8 cellular contexts compared by ENCODE assay signal in the genomic region with DNA sequence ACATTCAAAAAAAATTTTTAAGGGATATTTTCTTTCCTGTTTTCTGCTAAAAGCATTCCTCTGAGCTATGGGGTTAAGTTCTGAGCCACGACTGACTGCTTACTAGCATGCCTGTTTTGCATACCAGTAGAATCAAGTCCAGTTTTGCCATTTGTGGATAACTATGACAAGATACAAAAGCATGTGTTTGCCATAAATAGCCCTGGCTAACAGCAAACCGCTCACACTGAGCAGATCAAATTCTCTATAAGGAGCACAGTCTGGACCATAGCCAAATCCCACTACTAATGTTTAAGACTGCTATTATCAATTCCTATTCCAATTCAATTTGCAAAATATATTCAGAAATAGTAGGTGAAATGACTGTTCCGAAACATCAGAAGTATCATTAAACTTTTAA. TPM values are rescaled to one million over a fixed set of nuclear protein-coding genes. Genes with fewer than 3 reads are reported as not detected.
DNase-seq lines count a peak whose midpoint lies in the region; ATAC-seq and TF ChIP-seq lines count a peak whose summit lies in the region.

No MANE protein-coding gene starts in this region.

- peak overlapping the region; percentile 30 for H3K4me2 ChIP-seq in HCT116 (ENCODE audit: low read length)

- no peaks in the 10 kb centered on the region for H3K9me2 ChIP-seq in HCT116 (ENCODE audit: insufficient read depth)

- no peak for TF ChIP-seq POLR2A in HCT116 (IDR thresholded peaks at IDR 0.05; ENCODE audit: borderline replicate concordance, extremely low read depth, insufficient read depth, insufficient read length)

- H3K27ac ChIP-seq in HCT116 (ENCODE audit: low read depth, low read length) (no peak overlapping the region), subcutaneous abdominal adipose tissue (ENCODE audit: low read depth, low read length) (peak overlapping the region; percentile 19)

- no peaks in the 10 kb centered on the region for H3K9me3 Mint-ChIP-seq in activated CD4-positive, alpha-beta T cell treated with anti-CD3 and anti-CD28 coated beads, Interleukin-2, amount 10 ng/mL, durations not matched to agents 24 days and 14 days

- H3K9ac ChIP-seq in HCT116 (ENCODE audit: low read length) (peak overlapping the region; percentile 5; the same call in 1 of the 2 replicates), subcutaneous abdominal adipose tissue (ENCODE audit: low read length in 5 of 5) (no peak overlapping the region)

- POLR2A ChIA-PET in HCT116 (lab: Charles Lee), result interaction anchor here (3.5 kb wide), 1 partner anchor 10 kb away, joined by 14 read pairs; no protein-coding TSS in a partner anchor

- H3K27me3 ChIP-seq in HCT116 (ENCODE audit: insufficient read depth, low read length), result no peaks in the 10 kb centered on the region
- H3K27me3 ChIP-seq in subcutaneous abdominal adipose tissue (ENCODE audit: control insufficient read depth in 5 of 5, insufficient read depth in 4 of 5, low read length in 5 of 5), result no peaks in the 10 kb centered on the region

- H3K9me3 ChIP-seq in HCT116 (ENCODE audit: control insufficient read depth in 1 of 2, insufficient read depth in 1 of 2, low read depth in 1 of 2, low read length in 2 of 2) (no peaks in the 10 kb centered on the region), subcutaneous abdominal adipose tissue (ENCODE audit: control insufficient read depth in 5 of 5, low read length in 5 of 5) (no peaks in the 10 kb centered on the region)

- H3K36me3 ChIP-seq in HCT116 (ENCODE audit: control insufficient read depth in 1 of 2, insufficient read depth in 2 of 2, low read length in 2 of 2) (peaks cover 4 to 11% of the 10 kb centered on the region in 2 experiments; a peak in 2 of 4 replicates), subcutaneous abdominal adipose tissue (ENCODE audit: control insufficient read depth in 5 of 5, insufficient read depth in 5 of 5, low read length in 5 of 5) (peaks cover 4 to 11% (median 8%) of the 10 kb centered on the region in 5 donors)

- H3K4me1 Mint-ChIP-seq in activated CD4-positive, alpha-beta T cell treated with anti-CD3 and anti-CD28 coated beads, Interleukin-2, amount 10 ng/mL, durations not matched to agents 24 days and 14 days, result peaks cover 21% of the 10 kb centered on the region

- H3K4me3 Mint-ChIP-seq in activated CD4-positive, alpha-beta T cell treated with anti-CD3 and anti-CD28 coated beads, Interleukin-2, amount 10 ng/mL, durations not matched to agents 24 days and 14 days, result no peak overlapping the region

- peaks cover 29% of the 10 kb centered on the region for H3K79me2 ChIP-seq in HCT116 (ENCODE audit: insufficient read depth, low read length)

- H3K36me3 Mint-ChIP-seq in activated CD4-positive, alpha-beta T cell treated with anti-CD3 and anti-CD28 coated beads, Interleukin-2, amount 10 ng/mL, durations not matched to agents 24 days and 14 days (ENCODE audit: low read depth), result peaks cover 18% of the 10 kb centered on the region

- H2AFZ ChIP-seq in HCT116 (ENCODE audit: low read depth, low read length, poor library complexity, severe bottlenecking), result no peak overlapping the region

- H3K27me3 Mint-ChIP-seq in activated CD4-positive, alpha-beta T cell treated with anti-CD3 and anti-CD28 coated beads, Interleukin-2, amount 10 ng/mL, durations not matched to agents 24 days and 14 days, result no peaks in the 10 kb centered on the region

- no peak overlapping the region for H3K27ac Mint-ChIP-seq in activated CD4-positive, alpha-beta T cell treated with anti-CD3 and anti-CD28 coated beads, Interleukin-2, amount 10 ng/mL, durations not matched to agents 24 days and 14 days

- intact Hi-C loops in HCT116 (cut with micrococcal nuclease), result no loop called here
- intact Hi-C loops in activated CD4-positive, alpha-beta T cell treated with anti-CD3 and anti-CD28 coated beads, Interleukin-2, amount 10 ng/mL, durations not matched to agents 24 days and 14 days (cut with micrococcal nuclease), result loop anchor here (10.0 kb wide), 1 partner anchor 704 kb away; no protein-coding TSS in a partner anchor

- peaks cover 15 to 36% of the 10 kb centered on the region in 2 experiments for H3K4me1 ChIP-seq in HCT116 (ENCODE audit: control insufficient read depth in 1 of 2, insufficient read depth in 2 of 2, low read length in 2 of 2)
- H3K4me1 ChIP-seq in subcutaneous abdominal adipose tissue (ENCODE audit: control insufficient read depth in 5 of 5, insufficient read depth in 5 of 5, low read length in 5 of 5), result peaks cover 2 to 32% (median 27%) of the 10 kb centered on the region in 5 donors

- no peak overlapping the region for H3K4me3 ChIP-seq in HCT116 (replicated peaks in 1 of 2; ENCODE audit: low read depth in 1 of 2, low read length in 2 of 2)
- no peak overlapping the region for H3K4me3 ChIP-seq in subcutaneous abdominal adipose tissue (ENCODE audit: low read depth in 1 of 5, low read length in 5 of 5)

- no peak for ATAC-seq in HCT116

- DNase-seq in COLO829 (ENCODE audit: low spot score) (peak; percentile 54), HCT116 (ENCODE audit: low read depth, low spot score) (no peak), NCI-H446 (lab: John Stamatoyannopoulos, UW) (peak; percentile 73 to 92), fibroblast of gingiva (ENCODE audit: low read depth) (peak; percentile 93), CD1c-positive myeloid dendritic cell (ENCODE audit: extremely low spot score) (no peak)
- no peak for DNase-seq in effector CD8-positive, alpha-beta T cell (lab: John Stamatoyannopoulos, UW)
- DNase-seq in activated CD4-positive, alpha-beta T cell treated with anti-CD3 and anti-CD28 coated beads, Interleukin-2, amount 10 ng/mL, durations not matched to agents 24 days and 14 days, result no peak

- TF ChIP-seq CTCF in HCT116 (IDR thresholded peaks at IDR 0.05 in 2 of 3, conservative IDR thresholded peaks at IDR 0.05 in 1 of 3; ENCODE audit: borderline replicate concordance in 1 of 3, insufficient read depth in 1 of 3, low read depth in 2 of 3, low read length in 2 of 3), result no peak

- BruUV-seq in HCT116 (replicated peaks; lab: Mats Ljungman, UMichigan), result no TSS peak

- H4K20me1 ChIP-seq in HCT116 (ENCODE audit: insufficient read depth), result no peaks in the 10 kb centered on the region

- RAD21 ChIA-PET in HCT116 (lab: Charles Lee; ENCODE audit: low non-redundant PET in 1 of 2, low total read pairs in 2 of 2, uncharacterized antibody in 2 of 2, unreplicated experiment in 2 of 2), result no interaction called here

- CTCF ChIA-PET in HCT116 (lab: Charles Lee), result interaction anchor here (2.4 kb wide), 1 partner anchor 12 kb away, joined by 13 read pairs; no protein-coding TSS in a partner anchor

- TF ChIP-seq RAD21 in HCT116 (IDR thresholded peaks at IDR 0.05; ENCODE audit: low read depth), result no peak

TF ChIP-seq in HCT116, 20 proteins besides CTCF, POLR2A, EP300 and RAD21 (continues in another document):
- TF ChIP-seq CBX3 (IDR thresholded peaks at IDR 0.05; ENCODE audit: low read depth), result no peak
- TF ChIP-seq SP1 (IDR thresholded peaks at IDR 0.05; ENCODE audit: low read depth), result no peak
- TF ChIP-seq SIN3A (IDR thresholded peaks at IDR 0.05; ENCODE audit: low read depth), result no peak
- no peak for TF ChIP-seq YY1 (IDR thresholded peaks at IDR 0.05; ENCODE audit: extremely low read depth, insufficient replicate concordance, low read depth, low read length)
- no peak for TF ChIP-seq ZNF274 (IDR thresholded peaks at IDR 0.05; ENCODE audit: low read depth, low read length)
- no peak for TF ChIP-seq POLR2AphosphoS5 (IDR thresholded peaks at IDR 0.05; ENCODE audit: low read depth, low read length)
- TF ChIP-seq, protein P1, sequence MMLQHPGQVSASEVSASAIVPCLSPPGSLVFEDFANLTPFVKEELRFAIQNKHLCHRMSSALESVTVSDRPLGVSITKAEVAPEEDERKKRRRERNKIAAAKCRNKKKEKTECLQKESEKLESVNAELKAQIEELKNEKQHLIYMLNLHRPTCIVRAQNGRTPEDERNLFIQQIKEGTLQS (IDR thresholded peaks at IDR 0.05), result no peak
- no peak for TF ChIP-seq FOSL1 (IDR thresholded peaks at IDR 0.05; ENCODE audit: low read depth)
- TF ChIP-seq, protein P2, sequence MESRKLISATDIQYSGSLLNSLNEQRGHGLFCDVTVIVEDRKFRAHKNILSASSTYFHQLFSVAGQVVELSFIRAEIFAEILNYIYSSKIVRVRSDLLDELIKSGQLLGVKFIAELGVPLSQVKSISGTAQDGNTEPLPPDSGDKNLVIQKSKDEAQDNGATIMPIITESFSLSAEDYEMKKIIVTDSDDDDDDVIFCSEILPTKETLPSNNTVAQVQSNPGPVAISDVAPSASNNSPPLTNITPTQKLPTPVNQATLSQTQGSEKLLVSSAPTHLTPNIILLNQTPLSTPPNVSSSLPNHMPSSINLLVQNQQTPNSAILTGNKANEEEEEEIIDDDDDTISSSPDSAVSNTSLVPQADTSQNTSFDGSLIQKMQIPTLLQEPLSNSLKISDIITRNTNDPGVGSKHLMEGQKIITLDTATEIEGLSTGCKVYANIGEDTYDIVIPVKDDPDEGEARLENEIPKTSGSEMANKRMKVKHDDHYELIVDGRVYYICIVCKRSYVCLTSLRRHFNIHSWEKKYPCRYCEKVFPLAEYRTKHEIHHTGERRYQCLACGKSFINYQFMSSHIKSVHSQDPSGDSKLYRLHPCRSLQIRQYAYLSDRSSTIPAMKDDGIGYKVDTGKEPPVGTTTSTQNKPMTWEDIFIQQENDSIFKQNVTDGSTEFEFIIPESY (IDR thresholded peaks at IDR 0.05; ENCODE audit: extremely low read depth, insufficient replicate concordance, low read length), result no peak
- no peak for TF ChIP-seq CEBPB (IDR thresholded peaks at IDR 0.05; ENCODE audit: low read depth)
- TF ChIP-seq TCF7L2 (IDR thresholded peaks at IDR 0.05; ENCODE audit: borderline replicate concordance, extremely low read depth, insufficient read depth, insufficient read length), result no peak
- TF ChIP-seq SRF (IDR thresholded peaks at IDR 0.05; ENCODE audit: low read depth), result no peak
- no peak for TF ChIP-seq EZH2phosphoT487 (IDR thresholded peaks at IDR 0.05; ENCODE audit: borderline replicate concordance)

RNA-seq across cellular contexts. Expression of a gene that starts 3.2 kb away (rescaled TPM):
- total RNA-seq in HCT116 (2021; ENCODE audit: unreplicated experiment), result 55.2 TPM
- polyA plus RNA-seq in HCT116 (2012), result 12.8 and 20.3 TPM in 2 replicates
- total RNA-seq in activated CD4-positive, alpha-beta T cell treated with anti-CD3 and anti-CD28 coated beads, Interleukin-2, amount 10 ng/mL, durations not matched to agents 24 days and 14 days, result 4.9 and 6.0 TPM in 2 replicates

Comparison
In these comparisons a context has a peak if more than half of its experiments do, and no peak if none do; other contexts are left out.
1. DNase-seq: peak in COLO829 (single experiment), NCI-H446 (2 of 2) and fibroblast of gingiva (single experiment); none in HCT116 (single experiment), effector CD8-positive, alpha-beta T cell (single experiment), CD1c-positive myeloid dendritic cell (single experiment) and activated CD4-positive, alpha-beta T cell treated with anti-CD3 and anti-CD28 coated beads, Interleukin-2, amount 10 ng/mL, durations not matched to agents 24 days and 14 days (single experiment).